ENCODE assay signal across 1 cellular context in the genomic region with DNA sequence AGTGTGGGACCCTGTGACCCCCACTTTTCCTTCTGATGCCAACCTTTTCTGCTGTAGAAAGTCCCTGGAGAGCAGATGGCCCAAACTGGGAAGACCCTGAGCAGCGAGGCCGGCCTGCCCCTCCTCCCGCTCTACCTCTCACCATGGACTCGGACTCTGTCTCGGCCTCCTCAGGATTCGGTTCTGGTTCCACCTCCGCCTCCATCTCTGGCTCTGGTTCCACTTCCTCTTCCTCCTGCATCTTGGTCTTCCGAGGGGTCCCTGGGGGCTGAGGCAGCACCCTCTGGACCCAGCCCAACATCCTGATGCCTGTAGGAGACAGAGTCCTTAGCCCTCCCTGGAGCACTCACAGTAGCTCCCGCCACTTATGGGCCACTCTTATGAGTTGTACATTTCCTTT.
TF ChIP-seq lines count a peak whose summit lies in the region.

No MANE protein-coding gene starts in this region.

TF ChIP-seq in K562, 482 proteins besides CTCF, POLR2A, EP300 and RAD21:
- TF ChIP-seq SPI1 (IDR thresholded peaks at IDR 0.05; ENCODE audit: borderline replicate concordance, low read depth, low read length) (peak; percentile 37; the same call in 1 of the 2 replicates), SMARCA4 (IDR thresholded peaks at IDR 0.05) (no peak), POU5F1 (IDR thresholded peaks at IDR 0.05; ENCODE audit: borderline replicate concordance, low read depth, low read length, partially characterized antibody) (no peak)
